14 cellular contexts compared by ENCODE assay signal in genomic region chrX:123993326-123993725, GRCh38. TPM values are rescaled to one million over a fixed set of nuclear protein-coding genes. Genes with fewer than 3 reads are reported as not detected.
DNase-seq lines count a peak whose midpoint lies in the region; TF ChIP-seq lines count a peak whose summit lies in the region.
"Had no signal": no experiment of that assay in that cellular context is flagged by ENCODE, and none has a peak within 500 bp of the region (broad histone marks: within the 10 kb centered on the region; RNA-seq: fewer than 3 reads in every experiment).

No MANE protein-coding gene starts in this region.

- no peak overlapping the region for H3K9ac ChIP-seq in colonic mucosa (ENCODE audit: low read depth in 2 of 2, low read length in 2 of 2)

- H3K36me3 ChIP-seq in colonic mucosa, result no peaks in the 10 kb centered on the region

- no peaks in the 10 kb centered on the region for H3K4me1 ChIP-seq in colonic mucosa

- intact Hi-C loops in colonic mucosa (cut with DNase I), result no loop called here

- CTCF ChIA-PET in RWPE1 (lab: Yijun Ruan, JAX), result no interaction called here

- no peak overlapping the region for H3K27ac ChIP-seq in RWPE1
- no peak overlapping the region for H3K27ac ChIP-seq in colonic mucosa
- H3K27ac ChIP-seq: psoas muscle had no signal

- POLR2A ChIA-PET in RWPE1 (lab: Yijun Ruan, JAX; ENCODE audit: low non-redundant PET), result no interaction called here

- no peak for TF ChIP-seq CTCF in RWPE1 (conservative IDR thresholded peaks at IDR 0.05; ENCODE audit: low read depth)
- no peak for TF ChIP-seq CTCF in colonic mucosa (IDR thresholded peaks at IDR 0.05)

- DNase-seq in GM04504 (ENCODE audit: low read depth), result peak; percentile 16
- DNase-seq in RWPE1 (ENCODE audit: low spot score), result peak; percentile 8
- DNase-seq in fibroblast of peridontal ligament (ENCODE audit: extremely low read depth), result peak; percentile 50
- peak; percentile 24 for DNase-seq in skeletal muscle cell (ENCODE audit: low read depth)
- no peak for DNase-seq in colonic mucosa
- no peak for DNase-seq in mucosa of gallbladder (ENCODE audit: low spot score)
- DNase-seq in superior temporal gyrus (ENCODE audit: extremely low spot score), result no peak
- no peak for DNase-seq in amygdala (lab: John Stamatoyannopoulos, UW)
- DNase-seq: activated CD8-positive, alpha-beta memory T cell treated with anti-CD3 and anti-CD28 coated beads for 24 hours; activated naive CD4-positive, alpha-beta T cell treated with anti-CD3 and anti-CD28 coated beads, Interleukin-2, amount 50 U/mL, for 16 hours; H9; hippocampal formation; NCI-H2081; psoas muscle had no signal

- H3K4me3 ChIP-seq in skeletal muscle cell (ENCODE audit: low read depth, low read length), result no peak overlapping the region
- H3K4me3 ChIP-seq in colonic mucosa, result no peak overlapping the region
- H3K4me3 ChIP-seq: psoas muscle had no signal

- H3K27me3 ChIP-seq in colonic mucosa, result no peaks in the 10 kb centered on the region

- no peaks in the 10 kb centered on the region for H3K9me3 ChIP-seq in colonic mucosa
- H3K9me3 ChIP-seq: psoas muscle had no signal

RNA-seq across cellular contexts. Expression of gene STAG2, which starts 31.8 kb away (rescaled TPM):
- 10 to 100 TPM; 56.7 to 84.8 TPM for total RNA-seq in colonic mucosa
- total RNA-seq in mucosa of gallbladder, result 58.0 TPM

Comparison
In these comparisons a context has a peak if more than half of its experiments do, and no peak if none do; other contexts are left out.
1. DNase-seq: peak in GM04504 (single experiment), RWPE1 (single experiment), fibroblast of peridontal ligament (single experiment) and skeletal muscle cell (single experiment); none in colonic mucosa (single experiment), mucosa of gallbladder (single experiment), superior temporal gyrus (single experiment) and amygdala (0 of 56).